Comparison of ENCODE assay signal across 9 cellular contexts in the genomic region with DNA sequence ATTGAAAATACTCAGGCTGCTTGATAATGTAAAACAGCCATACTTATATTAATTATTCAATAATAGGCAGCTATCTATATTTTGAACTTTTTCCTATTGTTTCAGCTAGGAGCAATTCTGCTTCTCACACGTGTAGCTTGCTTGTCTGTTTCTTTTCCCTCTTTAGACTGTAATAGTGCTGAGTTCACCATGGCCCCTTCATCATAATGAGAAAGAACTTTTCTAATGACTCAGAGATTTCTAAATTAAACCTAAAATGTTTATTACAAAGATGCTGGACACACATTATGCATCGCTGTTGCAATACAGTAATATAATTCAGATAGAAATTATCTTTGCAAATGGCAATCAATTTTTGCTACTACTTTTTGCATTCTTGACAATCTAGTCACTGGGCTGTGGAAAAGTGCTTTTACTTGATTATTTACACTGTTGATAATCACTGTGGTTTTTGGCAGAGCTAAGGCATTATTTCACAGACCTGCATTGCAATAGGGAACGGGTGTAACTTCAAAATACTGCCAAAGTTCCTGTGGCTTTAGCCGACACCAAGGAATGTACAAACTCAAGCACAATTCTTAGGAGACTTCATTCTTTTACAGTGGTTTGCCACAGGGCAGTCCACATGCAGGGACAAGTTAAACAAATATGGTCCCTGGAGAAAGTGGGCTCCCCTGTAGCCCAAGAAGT.
DNase-seq lines count a peak whose midpoint lies in the region; ATAC-seq and TF ChIP-seq lines count a peak whose summit lies in the region.
"Had no signal": no experiment of that assay in that cellular context is flagged by ENCODE, and none has a peak within 500 bp of the region (broad histone marks: within the 10 kb centered on the region; RNA-seq: fewer than 3 reads in every experiment).

No MANE protein-coding gene starts in this region.

- H3K27me3 ChIP-seq in SJSA1 (replicated peaks) (no peaks in the 10 kb centered on the region), prostate gland (replicated peaks; ENCODE audit: insufficient read depth) (no peaks in the 10 kb centered on the region)

- no peak overlapping the region for H3K27ac Mint-ChIP-seq in activated naive CD4-positive, alpha-beta T cell treated with anti-CD3 and anti-CD28 coated beads, Interleukin-2, amount 50 U/mL, for 72 hours
- no peak overlapping the region for H3K27ac Mint-ChIP-seq in activated naive CD4-positive, alpha-beta T cell treated with anti-CD3 and anti-CD28 coated beads for 36 hours
- H3K27ac Mint-ChIP-seq: activated naive CD4-positive, alpha-beta T cell treated with anti-CD3 and anti-CD28 coated beads, Interleukin-2, amount 50 U/mL, for 24 hours had no signal

- H3K27me3 Mint-ChIP-seq in activated naive CD4-positive, alpha-beta T cell treated with anti-CD3 and anti-CD28 coated beads for 36 hours (ENCODE audit: low read depth) = no peaks in the 10 kb centered on the region
- H3K27me3 Mint-ChIP-seq: activated naive CD4-positive, alpha-beta T cell treated with anti-CD3 and anti-CD28 coated beads, Interleukin-2, amount 50 U/mL, for 24 hours had no signal

- DNase-seq in DMS79 (lab: John Stamatoyannopoulos, UW) (peak; percentile 86), SJSA1 (ENCODE audit: low read depth in 1 of 2, low spot score in 2 of 2) (peak; percentile 83 to 94), fibroblast of villous mesenchyme (ENCODE audit: low read depth) (peak; percentile 99), prostate gland (ENCODE audit: low spot score) (peak; percentile 85), superior temporal gyrus (ENCODE audit: extremely low spot score) (no peak), NCI-H524 treated with DMSO at 0.1 percent for 48 hours (lab: John Stamatoyannopoulos, UW) (no peak)
- DNase-seq in activated naive CD4-positive, alpha-beta T cell treated with anti-CD3 and anti-CD28 coated beads, Interleukin-2, amount 50 U/mL, for 72 hours (ENCODE audit: low spot score in 2 of 2) = no peak
- no peak for DNase-seq in activated naive CD4-positive, alpha-beta T cell treated with anti-CD3 and anti-CD28 coated beads for 36 hours

- H3K4me1 ChIP-seq in SJSA1 (replicated peaks) (peaks cover 19% of the 10 kb centered on the region), prostate gland (replicated peaks) (peaks cover 19% of the 10 kb centered on the region)

- TF ChIP-seq POLR2A in prostate gland (IDR thresholded peaks at IDR 0.05) = no peak

- H3K27ac ChIP-seq in SJSA1 (peak overlapping the region; percentile 70), prostate gland (peak overlapping the region; percentile 82 to 88)

- no peaks in the 10 kb centered on the region for H3K4me1 Mint-ChIP-seq in activated naive CD4-positive, alpha-beta T cell treated with anti-CD3 and anti-CD28 coated beads for 36 hours (ENCODE audit: low read depth)
- H3K4me1 Mint-ChIP-seq: activated naive CD4-positive, alpha-beta T cell treated with anti-CD3 and anti-CD28 coated beads, Interleukin-2, amount 50 U/mL, for 24 hours had no signal

- intact Hi-C loops in prostate gland (cut with DNase I) = no loop called here
- intact Hi-C loops in activated naive CD4-positive, alpha-beta T cell treated with anti-CD3 and anti-CD28 coated beads for 36 hours (cut with micrococcal nuclease) = no loop called here

- no peaks in the 10 kb centered on the region for H3K36me3 Mint-ChIP-seq in activated naive CD4-positive, alpha-beta T cell treated with anti-CD3 and anti-CD28 coated beads, Interleukin-2, amount 50 U/mL, for 72 hours
- H3K36me3 Mint-ChIP-seq in activated naive CD4-positive, alpha-beta T cell treated with anti-CD3 and anti-CD28 coated beads for 36 hours (ENCODE audit: low read depth) = no peaks in the 10 kb centered on the region
- H3K36me3 Mint-ChIP-seq: activated naive CD4-positive, alpha-beta T cell treated with anti-CD3 and anti-CD28 coated beads, Interleukin-2, amount 50 U/mL, for 24 hours had no signal

- peaks cover 0 to 4% of the 10 kb centered on the region in 2 donors for H3K9me3 Mint-ChIP-seq in activated naive CD4-positive, alpha-beta T cell treated with anti-CD3 and anti-CD28 coated beads, Interleukin-2, amount 50 U/mL, for 72 hours
- no peaks in the 10 kb centered on the region for H3K9me3 Mint-ChIP-seq in activated naive CD4-positive, alpha-beta T cell treated with anti-CD3 and anti-CD28 coated beads for 36 hours
- H3K9me3 Mint-ChIP-seq: activated naive CD4-positive, alpha-beta T cell treated with anti-CD3 and anti-CD28 coated beads, Interleukin-2, amount 50 U/mL, for 24 hours had no signal

- no peak overlapping the region for H3K4me3 Mint-ChIP-seq in activated naive CD4-positive, alpha-beta T cell treated with anti-CD3 and anti-CD28 coated beads for 36 hours
- H3K4me3 Mint-ChIP-seq: activated naive CD4-positive, alpha-beta T cell treated with anti-CD3 and anti-CD28 coated beads, Interleukin-2, amount 50 U/mL, for 24 hours had no signal

- WGBS in prostate gland = 6% methylated on average over 4 of the region's 4 CpGs

- ATAC-seq in activated naive CD4-positive, alpha-beta T cell treated with anti-CD3 and anti-CD28 coated beads, Interleukin-2, amount 50 U/mL, for 72 hours = no peak

- no peaks in the 10 kb centered on the region for H3K9me3 ChIP-seq in SJSA1 (replicated peaks)
- no peaks in the 10 kb centered on the region for H3K9me3 ChIP-seq in prostate gland

- H3K4me3 ChIP-seq in SJSA1 (no peak overlapping the region), fibroblast of villous mesenchyme (ENCODE audit: low read depth, low read length) (no peak overlapping the region), prostate gland (no peak overlapping the region)

- CTCF ChIA-PET in activated naive CD4-positive, alpha-beta T cell treated with anti-CD3 and anti-CD28 coated beads for 36 hours (lab: Charles Lee) = interaction anchor here (0.7 kb wide), 1 partner anchor 11 kb away, joined by 3 read pairs; no protein-coding TSS in a partner anchor

- TF ChIP-seq CTCF in fibroblast of villous mesenchyme (IDR thresholded peaks at IDR 0.05; ENCODE audit: insufficient read depth, low read depth, low read length) (no peak), prostate gland (IDR thresholded peaks at IDR 0.05) (no peak)

- H3K36me3 ChIP-seq in SJSA1 = no peaks in the 10 kb centered on the region
- no peaks in the 10 kb centered on the region for H3K36me3 ChIP-seq in prostate gland

Comparison
In these comparisons a context has a peak if more than half of its experiments do, and no peak if none do; other contexts are left out.
1. DNase-seq: peak in DMS79 (single experiment), SJSA1 (2 of 2), fibroblast of villous mesenchyme (single experiment) and prostate gland (single experiment); none in superior temporal gyrus (single experiment), NCI-H524 treated with DMSO at 0.1 percent for 48 hours (single experiment), activated naive CD4-positive, alpha-beta T cell treated with anti-CD3 and anti-CD28 coated beads, Interleukin-2, amount 50 U/mL, for 72 hours (0 of 2) and activated naive CD4-positive, alpha-beta T cell treated with anti-CD3 and anti-CD28 coated beads for 36 hours (single experiment).